Comparison of ENCODE assay signal across 2 cellular contexts in the genomic region with DNA sequence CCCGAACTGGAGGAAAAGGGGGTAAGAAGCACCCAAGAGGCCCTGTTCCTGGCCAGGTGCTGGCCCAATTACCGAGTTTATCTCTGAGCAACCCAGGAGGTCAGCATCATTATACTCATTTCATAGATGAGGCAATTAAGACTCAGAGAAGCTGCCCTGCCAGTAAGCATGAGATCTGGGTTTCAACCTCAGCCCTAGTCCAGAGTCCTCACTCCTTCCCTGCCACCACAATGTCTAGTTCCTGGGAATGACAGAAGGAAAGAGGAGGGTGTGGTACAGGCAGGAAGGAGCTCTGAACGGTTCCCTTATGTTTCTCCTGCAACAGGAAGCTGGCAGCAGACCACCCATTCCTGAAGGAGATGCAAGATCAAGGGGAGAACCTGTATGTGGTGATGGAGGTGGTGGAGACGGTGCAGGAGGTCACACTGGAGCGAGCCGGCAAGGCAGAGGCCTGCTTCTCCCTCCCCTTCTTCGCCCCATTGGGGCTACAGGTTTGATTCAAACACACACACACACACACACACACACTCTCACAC.
A peak's percentile ranks its signal among the peaks of the same experiment; 100 is the strongest.
TF ChIP-seq lines count a peak whose summit lies in the region.

No MANE protein-coding gene starts in this region.

TF ChIP-seq in HEK293, 187 proteins besides CTCF, POLR2A, EP300 and RAD21:
- TF ChIP-seq HOXA7 (CRISPR knock-in tag; IDR thresholded peaks at IDR 0.05; ENCODE audit: borderline replicate concordance) (no peak), ZBTB17 (tag by site-specific recombination; IDR thresholded peaks at IDR 0.05) (0 out of 2 replicates have a peak, but pooled peaks have one; percentile 20), ZNF157 (tag by site-specific recombination; IDR thresholded peaks at IDR 0.05) (no peak)
TF ChIP-seq in HEK293: peak in this region for 1.

TF ChIP-seq in H1, 55 proteins besides CTCF, POLR2A, EP300 and RAD21:
- TF ChIP-seq CHD1 (IDR thresholded peaks at IDR 0.05; ENCODE audit: low read depth, low read length) (no peak), JUND (IDR thresholded peaks at IDR 0.05; ENCODE audit: low read length) (no peak), FOSL1 (IDR thresholded peaks at IDR 0.05; ENCODE audit: insufficient read depth, low read depth, low read length) (no peak), TAF7 (optimal IDR thresholded peaks at IDR 0.05; ENCODE audit: borderline replicate concordance, low read depth, low read length) (no peak), MAFK (IDR thresholded peaks at IDR 0.05; ENCODE audit: low read depth, low read length) (no peak), HDAC2 (IDR thresholded peaks at IDR 0.05; ENCODE audit: borderline replicate concordance in 1 of 2, low read depth in 2 of 2, low read length in 2 of 2) (no peak), KDM4A (IDR thresholded peaks at IDR 0.05; ENCODE audit: low read depth, low read length, severe bottlenecking) (no peak)
TF ChIP-seq in H1: peak in this region for 0.
